ENCODE assay signal across 14 cellular contexts in genomic region chr9:94097788-94098413, GRCh38. TPM values are rescaled to one million over a fixed set of nuclear protein-coding genes. Genes with fewer than 3 reads are reported as not detected.
DNase-seq lines count a peak whose midpoint lies in the region; TF ChIP-seq lines count a peak whose summit lies in the region.
"Had no signal": no experiment of that assay in that cellular context is flagged by ENCODE, and none has a peak within 500 bp of the region (broad histone marks: within the 10 kb centered on the region; RNA-seq: fewer than 3 reads in every experiment).

No MANE protein-coding gene starts in this region.

- peak overlapping the region; percentile 81 for H3K27ac Mint-ChIP-seq in HFFc6
- no peak overlapping the region for H3K27ac Mint-ChIP-seq in activated CD4-positive, alpha-beta memory T cell treated with anti-CD3 and anti-CD28 coated beads for 36 hours
- H3K27ac Mint-ChIP-seq: activated T-helper 17 cell treated with anti-CD3 and anti-CD28 coated beads, Interleukin-2, amount 50 U/mL, for 72 hours had no signal

- no peaks in the 10 kb centered on the region for H3K36me3 Mint-ChIP-seq in HFFc6 (ENCODE audit: low read depth)
- H3K36me3 Mint-ChIP-seq in activated CD4-positive, alpha-beta memory T cell treated with anti-CD3 and anti-CD28 coated beads for 36 hours, result no peaks in the 10 kb centered on the region

- POLR2A ChIA-PET in activated CD4-positive, alpha-beta memory T cell treated with anti-CD3 and anti-CD28 coated beads for 36 hours (lab: Charles Lee), result no interaction called here

- DNase-seq in HFFc6 (peak; percentile 88), amniotic stem cell (lab: John Stamatoyannopoulos, UW) (peak; percentile 28), foreskin fibroblast (peak; percentile 84 to 88), HT-29 (ENCODE audit: low spot score) (no peak), GOT3 (lab: John Stamatoyannopoulos, UW) (no peak), NCI-H510A (lab: John Stamatoyannopoulos, UW) (no peak)
- no peak for DNase-seq in activated CD4-positive, alpha-beta memory T cell treated with anti-CD3 and anti-CD28 coated beads for 36 hours
- DNase-seq: MM.1S, NCI-H524, right cardiac atrium, SJCRH30 had no signal

- intact Hi-C loops in activated CD4-positive, alpha-beta memory T cell treated with anti-CD3 and anti-CD28 coated beads for 36 hours (cut with micrococcal nuclease), result no loop called here

- H3K4me3 ChIP-seq in foreskin fibroblast (ENCODE audit: low read depth in 1 of 2, low read length in 2 of 2), result no peak overlapping the region
- H3K4me3 ChIP-seq: coronary artery, SJCRH30, vagina had no signal

- CTCF ChIA-PET in activated CD4-positive, alpha-beta memory T cell treated with anti-CD3 and anti-CD28 coated beads for 36 hours (lab: Charles Lee), result no interaction called here

- no peaks in the 10 kb centered on the region for H3K27me3 Mint-ChIP-seq in HFFc6 (ENCODE audit: insufficient read depth)
- H3K27me3 Mint-ChIP-seq in activated CD4-positive, alpha-beta memory T cell treated with anti-CD3 and anti-CD28 coated beads for 36 hours, result no peaks in the 10 kb centered on the region
- H3K27me3 Mint-ChIP-seq: activated T-helper 17 cell treated with anti-CD3 and anti-CD28 coated beads, Interleukin-2, amount 50 U/mL, for 72 hours had no signal

- peak overlapping the region; percentile 44 for H3K4me3 Mint-ChIP-seq in HFFc6
- H3K4me3 Mint-ChIP-seq in activated CD4-positive, alpha-beta memory T cell treated with anti-CD3 and anti-CD28 coated beads for 36 hours, result no peak overlapping the region
- H3K4me3 Mint-ChIP-seq: activated T-helper 17 cell treated with anti-CD3 and anti-CD28 coated beads, Interleukin-2, amount 50 U/mL, for 72 hours had no signal

- H3K4me1 Mint-ChIP-seq in HFFc6 (ENCODE audit: low read depth), result peaks cover 28% of the 10 kb centered on the region
- H3K4me1 Mint-ChIP-seq in activated CD4-positive, alpha-beta memory T cell treated with anti-CD3 and anti-CD28 coated beads for 36 hours (ENCODE audit: low read depth), result no peaks in the 10 kb centered on the region
- H3K4me1 Mint-ChIP-seq: activated T-helper 17 cell treated with anti-CD3 and anti-CD28 coated beads, Interleukin-2, amount 50 U/mL, for 72 hours had no signal

- H3K9me3 Mint-ChIP-seq in HFFc6, result no peaks in the 10 kb centered on the region
- no peaks in the 10 kb centered on the region for H3K9me3 Mint-ChIP-seq in activated CD4-positive, alpha-beta memory T cell treated with anti-CD3 and anti-CD28 coated beads for 36 hours
- H3K9me3 Mint-ChIP-seq: activated T-helper 17 cell treated with anti-CD3 and anti-CD28 coated beads, Interleukin-2, amount 50 U/mL, for 72 hours had no signal

- TF ChIP-seq CTCF in HFFc6 (IDR thresholded peaks at IDR 0.05) (no peak), foreskin fibroblast (IDR thresholded peaks at IDR 0.05; ENCODE audit: low read depth, low read length) (no peak)

RNA-seq across cellular contexts. Expression of gene PTPDC1, which starts 13.6 kb away (rescaled TPM):
- 1 to 10 TPM; 2.3 to 3.1 (median 2.9) TPM for total RNA-seq in HFFc6 (2021; fragmentation: NEBNext Ultra II Directional; extraction: Animal tissue kit (Norgen Biotek cat#: 25700))
- total RNA-seq in activated CD4-positive, alpha-beta memory T cell treated with anti-CD3 and anti-CD28 coated beads for 36 hours, result 1 to 10 TPM; 4.2 to 4.4 TPM
- total RNA-seq in HT-29 (2014; rRNA removed; shearing (Covaris generic)), result 6.0 and 8.2 TPM in 2 replicates

Comparison
In these comparisons a context has a peak if more than half of its experiments do, and no peak if none do; other contexts are left out.
1. DNase-seq: peak in HFFc6 (single experiment), amniotic stem cell (single experiment) and foreskin fibroblast (2 of 2); none in activated CD4-positive, alpha-beta memory T cell treated with anti-CD3 and anti-CD28 coated beads for 36 hours (single experiment), HT-29 (single experiment), GOT3 (single experiment) and NCI-H510A (single experiment).